In the genomic region with DNA sequence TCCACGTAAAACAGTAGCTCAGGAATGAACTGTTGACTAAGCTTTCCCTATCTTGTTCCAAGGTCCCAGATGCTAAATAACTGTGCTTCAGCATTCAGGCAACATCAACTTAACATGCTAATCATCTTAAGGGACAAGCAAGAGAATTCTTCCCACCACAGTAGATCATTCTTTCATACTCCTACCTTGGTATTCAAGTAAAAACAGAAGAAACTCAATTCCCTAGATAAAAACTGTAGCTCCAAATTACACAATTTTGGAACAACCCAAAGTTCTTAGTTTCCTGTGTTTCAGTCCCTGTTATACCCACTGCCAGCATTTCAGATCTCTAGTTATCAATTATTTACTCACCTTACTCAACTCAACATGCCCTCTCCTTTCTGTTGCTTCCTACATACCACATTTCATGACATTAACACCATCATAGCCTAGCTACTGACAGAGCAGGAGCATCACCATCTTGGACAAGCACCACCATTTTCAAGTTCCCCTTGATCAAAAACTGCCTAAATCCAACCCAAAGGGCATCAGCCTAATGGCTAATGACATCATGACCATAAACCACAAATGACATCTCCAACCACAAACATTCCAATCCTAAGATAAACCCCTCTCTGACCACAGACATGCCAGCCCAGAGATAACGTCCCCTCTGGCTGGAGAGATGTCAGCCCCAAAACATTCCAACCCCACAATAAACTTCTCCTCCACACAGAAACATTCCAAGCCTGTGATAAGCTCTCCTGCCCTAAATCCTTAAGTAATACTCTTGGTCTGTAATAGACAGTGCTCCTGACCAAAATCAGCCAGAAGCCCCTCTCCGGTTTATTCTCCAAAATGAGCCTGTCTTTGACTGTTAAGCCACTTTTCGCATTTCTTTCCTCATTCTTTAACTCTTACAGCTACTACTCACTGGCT, we compare ENCODE assay signal across 1 cellular context.
TF ChIP-seq lines count a peak whose summit lies in the region.

No MANE protein-coding gene starts in this region.

TF ChIP-seq in GM12878, 131 proteins besides CTCF, POLR2A, EP300 and RAD21:
- TF ChIP-seq, protein P1, sequence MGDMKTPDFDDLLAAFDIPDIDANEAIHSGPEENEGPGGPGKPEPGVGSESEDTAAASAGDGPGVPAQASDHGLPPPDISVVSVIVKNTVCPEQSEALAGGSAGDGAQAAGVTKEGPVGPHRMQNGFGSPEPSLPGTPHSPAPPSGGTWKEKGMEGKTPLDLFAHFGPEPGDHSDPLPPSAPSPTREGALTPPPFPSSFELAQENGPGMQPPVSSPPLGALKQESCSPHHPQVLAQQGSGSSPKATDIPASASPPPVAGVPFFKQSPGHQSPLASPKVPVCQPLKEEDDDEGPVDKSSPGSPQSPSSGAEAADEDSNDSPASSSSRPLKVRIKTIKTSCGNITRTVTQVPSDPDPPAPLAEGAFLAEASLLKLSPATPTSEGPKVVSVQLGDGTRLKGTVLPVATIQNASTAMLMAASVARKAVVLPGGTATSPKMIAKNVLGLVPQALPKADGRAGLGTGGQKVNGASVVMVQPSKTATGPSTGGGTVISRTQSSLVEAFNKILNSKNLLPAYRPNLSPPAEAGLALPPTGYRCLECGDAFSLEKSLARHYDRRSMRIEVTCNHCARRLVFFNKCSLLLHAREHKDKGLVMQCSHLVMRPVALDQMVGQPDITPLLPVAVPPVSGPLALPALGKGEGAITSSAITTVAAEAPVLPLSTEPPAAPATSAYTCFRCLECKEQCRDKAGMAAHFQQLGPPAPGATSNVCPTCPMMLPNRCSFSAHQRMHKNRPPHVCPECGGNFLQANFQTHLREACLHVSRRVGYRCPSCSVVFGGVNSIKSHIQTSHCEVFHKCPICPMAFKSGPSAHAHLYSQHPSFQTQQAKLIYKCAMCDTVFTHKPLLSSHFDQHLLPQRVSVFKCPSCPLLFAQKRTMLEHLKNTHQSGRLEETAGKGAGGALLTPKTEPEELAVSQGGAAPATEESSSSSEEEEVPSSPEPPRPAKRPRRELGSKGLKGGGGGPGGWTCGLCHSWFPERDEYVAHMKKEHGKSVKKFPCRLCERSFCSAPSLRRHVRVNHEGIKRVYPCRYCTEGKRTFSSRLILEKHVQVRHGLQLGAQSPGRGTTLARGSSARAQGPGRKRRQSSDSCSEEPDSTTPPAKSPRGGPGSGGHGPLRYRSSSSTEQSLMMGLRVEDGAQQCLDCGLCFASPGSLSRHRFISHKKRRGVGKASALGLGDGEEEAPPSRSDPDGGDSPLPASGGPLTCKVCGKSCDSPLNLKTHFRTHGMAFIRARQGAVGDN (IDR thresholded peaks at IDR 0.05), result peak; percentile 82
- TF ChIP-seq RUNX3 (IDR thresholded peaks at IDR 0.05; ENCODE audit: low read length) (peak; percentile 58; the same call in 1 of the 2 replicates), NFYA (IDR thresholded peaks at IDR 0.05; ENCODE audit: borderline replicate concordance, low read depth, low read length) (no peak), IKZF2 (IDR thresholded peaks at IDR 0.05) (0 out of 4 replicates have a peak, but pooled peaks of 1 of the 2 experiments have one; percentile 15), RFX5 (IDR thresholded peaks at IDR 0.05; ENCODE audit: low read depth, low read length) (no peak), ZNF592 (IDR thresholded peaks at IDR 0.05) (peak; percentile 87), ATF7 (IDR thresholded peaks at IDR 0.05; ENCODE audit: low read depth) (peak; percentile 37; the same call in 1 of the 2 replicates)
- TF ChIP-seq, protein P2, sequence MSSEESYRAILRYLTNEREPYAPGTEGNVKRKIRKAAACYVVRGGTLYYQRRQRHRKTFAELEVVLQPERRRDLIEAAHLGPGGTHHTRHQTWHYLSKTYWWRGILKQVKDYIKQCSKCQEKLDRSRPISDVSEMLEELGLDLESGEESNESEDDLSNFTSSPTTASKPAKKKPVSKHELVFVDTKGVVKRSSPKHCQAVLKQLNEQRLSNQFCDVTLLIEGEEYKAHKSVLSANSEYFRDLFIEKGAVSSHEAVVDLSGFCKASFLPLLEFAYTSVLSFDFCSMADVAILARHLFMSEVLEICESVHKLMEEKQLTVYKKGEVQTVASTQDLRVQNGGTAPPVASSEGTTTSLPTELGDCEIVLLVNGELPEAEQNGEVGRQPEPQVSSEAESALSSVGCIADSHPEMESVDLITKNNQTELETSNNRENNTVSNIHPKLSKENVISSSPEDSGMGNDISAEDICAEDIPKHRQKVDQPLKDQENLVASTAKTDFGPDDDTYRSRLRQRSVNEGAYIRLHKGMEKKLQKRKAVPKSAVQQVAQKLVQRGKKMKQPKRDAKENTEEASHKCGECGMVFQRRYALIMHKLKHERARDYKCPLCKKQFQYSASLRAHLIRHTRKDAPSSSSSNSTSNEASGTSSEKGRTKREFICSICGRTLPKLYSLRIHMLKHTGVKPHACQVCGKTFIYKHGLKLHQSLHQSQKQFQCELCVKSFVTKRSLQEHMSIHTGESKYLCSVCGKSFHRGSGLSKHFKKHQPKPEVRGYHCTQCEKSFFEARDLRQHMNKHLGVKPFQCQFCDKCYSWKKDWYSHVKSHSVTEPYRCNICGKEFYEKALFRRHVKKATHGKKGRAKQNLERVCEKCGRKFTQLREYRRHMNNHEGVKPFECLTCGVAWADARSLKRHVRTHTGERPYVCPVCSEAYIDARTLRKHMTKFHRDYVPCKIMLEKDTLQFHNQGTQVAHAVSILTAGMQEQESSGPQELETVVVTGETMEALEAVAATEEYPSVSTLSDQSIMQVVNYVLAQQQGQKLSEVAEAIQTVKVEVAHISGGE (CRISPR knock-in tag; IDR thresholded peaks at IDR 0.05), result no peak
